1 cellular context compared by ENCODE assay signal in the genomic region with DNA sequence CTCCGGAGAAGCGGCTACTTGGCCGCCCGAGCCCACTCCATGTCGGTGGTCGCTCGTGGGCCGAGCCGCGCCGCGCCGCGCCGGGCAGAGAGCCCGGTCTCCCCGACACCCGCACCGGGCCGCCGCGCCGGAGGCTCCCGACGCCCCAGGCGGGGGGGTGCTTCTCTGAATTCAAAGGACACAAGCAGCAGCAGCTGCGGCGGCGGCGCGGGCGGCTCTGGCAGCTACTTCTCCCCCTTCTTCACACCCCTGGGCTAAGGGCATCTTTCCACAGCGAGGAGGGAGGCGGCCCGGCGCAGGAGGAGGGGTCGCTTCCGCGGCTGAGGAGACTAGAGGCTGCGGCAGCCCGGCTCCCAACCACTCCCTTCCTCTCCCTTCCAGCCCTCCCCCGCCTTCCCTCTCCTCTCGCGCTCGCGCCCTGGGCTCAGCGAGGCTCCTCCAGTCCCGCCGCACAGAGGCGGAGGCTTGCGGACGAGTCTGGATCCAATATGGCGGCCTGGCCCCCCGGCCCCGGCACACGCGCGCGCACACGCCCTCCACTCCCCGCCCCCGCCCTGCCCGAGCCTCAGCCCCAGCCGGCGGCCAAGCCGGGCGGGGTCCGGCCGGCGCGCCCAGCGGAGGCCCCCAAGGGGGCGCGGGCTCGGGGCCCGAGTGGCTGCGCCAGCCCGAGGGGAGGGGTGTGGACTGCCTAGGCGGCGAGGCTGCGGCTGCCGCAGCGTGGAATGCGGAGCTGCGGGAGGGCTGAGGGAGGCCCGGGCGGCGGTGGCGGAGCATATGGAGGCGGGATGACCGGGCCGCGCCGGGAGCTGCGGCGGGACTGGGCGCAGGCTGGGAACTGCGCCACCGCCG.
TF ChIP-seq lines count a peak whose summit lies in the region.

Gene CDC42BPA, minus strand, starts transcription at position 490 of the 849 bp plus-strand sequence. CDS start 1,310 bp downstream, outside the sequence.

TF ChIP-seq in HepG2, 621 proteins besides CTCF, POLR2A, EP300 and RAD21 (continues in another document):
- TF ChIP-seq ZNF10 (CRISPR knock-in tag; IDR thresholded peaks at IDR 0.05; ENCODE audit: borderline replicate concordance, low read depth) (no peak), GABPA (IDR thresholded peaks at IDR 0.05; ENCODE audit: low read depth, low read length) (no peak), GABPA (CRISPR knock-in tag; IDR thresholded peaks at IDR 0.05; ENCODE audit: low read depth) (no peak), PLRG1 (conservative IDR thresholded peaks at IDR 0.05) (no peak), BHLHE40 (IDR thresholded peaks at IDR 0.05; ENCODE audit: low read length) (no peak), ZNF670 (CRISPR knock-in tag; IDR thresholded peaks at IDR 0.05; ENCODE audit: borderline replicate concordance) (no peak), MLX (CRISPR knock-in tag; IDR thresholded peaks at IDR 0.05) (no peak), ZNF263 (CRISPR knock-in tag; IDR thresholded peaks at IDR 0.05) (0 out of 2 replicates have a peak, but pooled peaks have one; percentile 14), MAZ (IDR thresholded peaks at IDR 0.05; ENCODE audit: borderline replicate concordance, low read depth, low read length) (peak; percentile 59; the same call in 1 of the 2 replicates), MAZ (CRISPR knock-in tag; IDR thresholded peaks at IDR 0.05; ENCODE audit: low read depth) (peak; percentile 60), EEA1 (CRISPR knock-in tag; IDR thresholded peaks at IDR 0.05; ENCODE audit: borderline replicate concordance) (0 out of 2 replicates have a peak, but pooled peaks have one; percentile 44), KMT2A (CRISPR knock-in tag; IDR thresholded peaks at IDR 0.05) (peak; percentile 35; the same call in 1 of the 2 replicates), CBX5 (CRISPR knock-in tag; IDR thresholded peaks at IDR 0.05; ENCODE audit: borderline replicate concordance) (0 out of 2 replicates have a peak, but pooled peaks have one; percentile 41), HNRNPK (IDR thresholded peaks at IDR 0.05; ENCODE audit: low read depth, low read length, poor library complexity, severe bottlenecking) (peak; percentile 34), ZSCAN5A (CRISPR knock-in tag; IDR thresholded peaks at IDR 0.05; ENCODE audit: borderline replicate concordance) (no peak)
- TF ChIP-seq, protein P1, sequence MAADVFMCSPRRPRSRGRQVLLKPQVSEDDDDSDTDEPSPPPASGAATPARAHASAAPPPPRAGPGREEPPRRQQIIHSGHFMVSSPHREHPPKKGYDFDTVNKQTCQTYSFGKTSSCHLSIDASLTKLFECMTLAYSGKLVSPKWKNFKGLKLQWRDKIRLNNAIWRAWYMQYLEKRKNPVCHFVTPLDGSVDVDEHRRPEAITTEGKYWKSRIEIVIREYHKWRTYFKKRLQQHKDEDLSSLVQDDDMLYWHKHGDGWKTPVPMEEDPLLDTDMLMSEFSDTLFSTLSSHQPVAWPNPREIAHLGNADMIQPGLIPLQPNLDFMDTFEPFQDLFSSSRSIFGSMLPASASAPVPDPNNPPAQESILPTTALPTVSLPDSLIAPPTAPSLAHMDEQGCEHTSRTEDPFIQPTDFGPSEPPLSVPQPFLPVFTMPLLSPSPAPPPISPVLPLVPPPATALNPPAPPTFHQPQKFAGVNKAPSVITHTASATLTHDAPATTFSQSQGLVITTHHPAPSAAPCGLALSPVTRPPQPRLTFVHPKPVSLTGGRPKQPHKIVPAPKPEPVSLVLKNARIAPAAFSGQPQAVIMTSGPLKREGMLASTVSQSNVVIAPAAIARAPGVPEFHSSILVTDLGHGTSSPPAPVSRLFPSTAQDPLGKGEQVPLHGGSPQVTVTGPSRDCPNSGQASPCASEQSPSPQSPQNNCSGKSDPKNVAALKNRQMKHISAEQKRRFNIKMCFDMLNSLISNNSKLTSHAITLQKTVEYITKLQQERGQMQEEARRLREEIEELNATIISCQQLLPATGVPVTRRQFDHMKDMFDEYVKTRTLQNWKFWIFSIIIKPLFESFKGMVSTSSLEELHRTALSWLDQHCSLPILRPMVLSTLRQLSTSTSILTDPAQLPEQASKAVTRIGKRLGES (CRISPR knock-in tag; IDR thresholded peaks at IDR 0.05; ENCODE audit: borderline replicate concordance) = no peak
- TF ChIP-seq, protein P2, sequence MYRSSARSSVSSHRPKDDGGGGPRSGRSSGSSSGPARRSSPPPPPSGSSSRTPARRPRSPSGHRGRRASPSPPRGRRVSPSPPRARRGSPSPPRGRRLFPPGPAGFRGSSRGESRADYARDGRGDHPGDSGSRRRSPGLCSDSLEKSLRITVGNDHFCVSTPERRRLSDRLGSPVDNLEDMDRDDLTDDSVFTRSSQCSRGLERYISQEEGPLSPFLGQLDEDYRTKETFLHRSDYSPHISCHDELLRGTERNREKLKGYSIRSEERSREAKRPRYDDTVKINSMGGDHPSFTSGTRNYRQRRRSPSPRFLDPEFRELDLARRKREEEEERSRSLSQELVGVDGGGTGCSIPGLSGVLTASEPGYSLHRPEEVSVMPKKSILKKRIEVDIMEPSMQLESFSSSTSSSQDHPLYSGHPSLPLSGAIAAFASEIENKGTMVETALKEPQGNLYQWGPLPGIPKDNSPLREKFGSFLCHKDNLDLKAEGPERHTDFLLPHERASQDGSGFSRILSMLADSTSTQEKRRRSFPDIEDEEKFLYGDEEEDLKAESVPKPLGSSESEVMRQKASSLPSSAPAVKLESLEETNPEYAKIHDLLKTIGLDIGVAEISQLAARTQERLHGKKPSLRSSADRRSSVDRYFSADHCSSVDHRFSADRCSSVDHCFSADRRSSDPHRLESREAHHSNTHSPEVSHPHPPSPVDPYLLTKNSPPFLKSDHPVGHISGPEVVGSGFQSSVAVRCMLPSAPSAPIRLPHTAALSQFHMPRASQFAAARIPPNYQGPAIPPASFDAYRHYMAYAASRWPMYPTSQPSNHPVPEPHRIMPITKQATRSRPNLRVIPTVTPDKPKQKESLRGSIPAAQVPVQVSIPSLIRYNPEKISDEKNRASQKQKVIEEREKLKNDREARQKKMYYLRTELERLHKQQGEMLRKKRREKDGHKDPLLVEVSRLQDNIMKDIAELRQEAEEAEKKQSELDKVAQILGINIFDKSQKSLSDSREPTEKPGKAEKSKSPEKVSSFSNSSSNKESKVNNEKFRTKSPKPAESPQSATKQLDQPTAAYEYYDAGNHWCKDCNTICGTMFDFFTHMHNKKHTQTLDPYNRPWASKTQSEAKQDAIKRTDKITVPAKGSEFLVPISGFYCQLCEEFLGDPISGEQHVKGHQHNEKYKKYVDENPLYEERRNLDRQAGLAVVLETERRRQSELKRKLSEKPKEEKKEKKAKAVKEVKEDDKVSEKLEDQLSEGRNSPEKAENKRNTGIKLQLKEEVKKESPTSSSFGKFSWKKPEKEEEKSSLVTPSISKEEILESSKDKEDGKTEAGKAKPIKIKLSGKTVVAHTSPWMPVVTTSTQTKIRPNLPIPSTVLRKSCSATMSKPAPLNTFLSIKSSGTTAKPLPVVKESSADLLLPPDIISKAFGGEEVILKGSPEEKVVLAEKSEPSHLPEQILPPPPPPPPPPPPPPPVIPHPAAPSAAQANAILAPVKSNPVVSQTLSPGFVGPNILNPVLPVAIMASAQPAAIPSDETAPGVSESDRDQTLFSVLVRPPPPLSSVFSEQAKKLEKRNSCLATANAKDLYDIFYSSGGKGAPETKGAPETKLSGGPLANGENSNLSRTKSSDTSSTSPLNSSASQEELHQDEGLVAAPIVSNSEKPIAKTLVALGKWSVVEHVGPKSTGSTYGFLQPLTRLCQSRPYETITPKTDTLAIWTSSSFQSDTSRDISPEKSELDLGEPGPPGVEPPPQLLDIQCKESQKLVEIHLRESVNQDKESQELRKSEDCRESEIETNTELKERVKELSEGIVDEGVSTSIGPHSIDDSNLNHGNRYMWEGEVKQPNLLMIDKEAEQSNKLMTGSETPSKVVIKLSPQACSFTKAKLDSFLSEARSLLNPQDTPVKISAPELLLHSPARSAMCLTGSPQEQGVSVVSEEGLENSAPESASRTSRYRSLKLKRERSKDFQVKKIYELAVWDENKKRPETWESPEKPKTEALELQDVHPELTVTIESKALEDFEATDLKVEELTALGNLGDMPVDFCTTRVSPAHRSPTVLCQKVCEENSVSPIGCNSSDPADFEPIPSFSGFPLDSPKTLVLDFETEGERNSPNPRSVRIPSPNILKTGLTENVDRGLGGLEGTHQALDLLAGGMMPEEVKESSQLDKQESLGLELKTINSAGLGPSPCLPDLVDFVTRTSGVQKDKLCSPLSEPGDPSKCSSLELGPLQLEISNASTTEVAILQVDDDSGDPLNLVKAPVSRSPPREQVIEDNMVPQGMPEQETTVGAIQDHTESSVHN (CRISPR knock-in tag; IDR thresholded peaks at IDR 0.05) = no peak
- TF ChIP-seq, protein P3, sequence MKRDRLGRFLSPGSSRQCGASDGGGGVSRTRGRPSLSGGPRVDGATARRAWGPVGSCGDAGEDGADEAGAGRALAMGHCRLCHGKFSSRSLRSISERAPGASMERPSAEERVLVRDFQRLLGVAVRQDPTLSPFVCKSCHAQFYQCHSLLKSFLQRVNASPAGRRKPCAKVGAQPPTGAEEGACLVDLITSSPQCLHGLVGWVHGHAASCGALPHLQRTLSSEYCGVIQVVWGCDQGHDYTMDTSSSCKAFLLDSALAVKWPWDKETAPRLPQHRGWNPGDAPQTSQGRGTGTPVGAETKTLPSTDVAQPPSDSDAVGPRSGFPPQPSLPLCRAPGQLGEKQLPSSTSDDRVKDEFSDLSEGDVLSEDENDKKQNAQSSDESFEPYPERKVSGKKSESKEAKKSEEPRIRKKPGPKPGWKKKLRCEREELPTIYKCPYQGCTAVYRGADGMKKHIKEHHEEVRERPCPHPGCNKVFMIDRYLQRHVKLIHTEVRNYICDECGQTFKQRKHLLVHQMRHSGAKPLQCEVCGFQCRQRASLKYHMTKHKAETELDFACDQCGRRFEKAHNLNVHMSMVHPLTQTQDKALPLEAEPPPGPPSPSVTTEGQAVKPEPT (CRISPR knock-in tag; IDR thresholded peaks at IDR 0.05; ENCODE audit: low read depth) = no peak; the same call in 1 of the 2 replicates
- TF ChIP-seq, protein P4, sequence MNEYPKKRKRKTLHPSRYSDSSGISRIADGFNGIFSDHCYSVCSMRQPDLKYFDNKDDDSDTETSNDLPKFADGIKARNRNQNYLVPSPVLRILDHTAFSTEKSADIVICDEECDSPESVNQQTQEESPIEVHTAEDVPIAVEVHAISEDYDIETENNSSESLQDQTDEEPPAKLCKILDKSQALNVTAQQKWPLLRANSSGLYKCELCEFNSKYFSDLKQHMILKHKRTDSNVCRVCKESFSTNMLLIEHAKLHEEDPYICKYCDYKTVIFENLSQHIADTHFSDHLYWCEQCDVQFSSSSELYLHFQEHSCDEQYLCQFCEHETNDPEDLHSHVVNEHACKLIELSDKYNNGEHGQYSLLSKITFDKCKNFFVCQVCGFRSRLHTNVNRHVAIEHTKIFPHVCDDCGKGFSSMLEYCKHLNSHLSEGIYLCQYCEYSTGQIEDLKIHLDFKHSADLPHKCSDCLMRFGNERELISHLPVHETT (CRISPR knock-in tag; conservative IDR thresholded peaks at IDR 0.05) = no peak; the same call in 1 of the 2 replicates
- TF ChIP-seq, protein P5, sequence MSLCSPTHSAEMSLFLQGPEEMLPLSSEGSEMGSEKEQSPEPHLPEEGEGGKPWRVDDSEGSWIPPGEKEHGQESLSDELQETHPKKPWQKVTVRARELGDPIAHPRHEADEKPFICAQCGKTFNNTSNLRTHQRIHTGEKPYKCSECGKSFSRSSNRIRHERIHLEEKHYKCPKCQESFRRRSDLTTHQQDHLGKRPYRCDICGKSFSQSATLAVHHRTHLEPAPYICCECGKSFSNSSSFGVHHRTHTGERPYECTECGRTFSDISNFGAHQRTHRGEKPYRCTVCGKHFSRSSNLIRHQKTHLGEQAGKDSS (CRISPR knock-in tag; IDR thresholded peaks at IDR 0.05; ENCODE audit: borderline replicate concordance, low read depth) = no peak
- TF ChIP-seq, protein P6, sequence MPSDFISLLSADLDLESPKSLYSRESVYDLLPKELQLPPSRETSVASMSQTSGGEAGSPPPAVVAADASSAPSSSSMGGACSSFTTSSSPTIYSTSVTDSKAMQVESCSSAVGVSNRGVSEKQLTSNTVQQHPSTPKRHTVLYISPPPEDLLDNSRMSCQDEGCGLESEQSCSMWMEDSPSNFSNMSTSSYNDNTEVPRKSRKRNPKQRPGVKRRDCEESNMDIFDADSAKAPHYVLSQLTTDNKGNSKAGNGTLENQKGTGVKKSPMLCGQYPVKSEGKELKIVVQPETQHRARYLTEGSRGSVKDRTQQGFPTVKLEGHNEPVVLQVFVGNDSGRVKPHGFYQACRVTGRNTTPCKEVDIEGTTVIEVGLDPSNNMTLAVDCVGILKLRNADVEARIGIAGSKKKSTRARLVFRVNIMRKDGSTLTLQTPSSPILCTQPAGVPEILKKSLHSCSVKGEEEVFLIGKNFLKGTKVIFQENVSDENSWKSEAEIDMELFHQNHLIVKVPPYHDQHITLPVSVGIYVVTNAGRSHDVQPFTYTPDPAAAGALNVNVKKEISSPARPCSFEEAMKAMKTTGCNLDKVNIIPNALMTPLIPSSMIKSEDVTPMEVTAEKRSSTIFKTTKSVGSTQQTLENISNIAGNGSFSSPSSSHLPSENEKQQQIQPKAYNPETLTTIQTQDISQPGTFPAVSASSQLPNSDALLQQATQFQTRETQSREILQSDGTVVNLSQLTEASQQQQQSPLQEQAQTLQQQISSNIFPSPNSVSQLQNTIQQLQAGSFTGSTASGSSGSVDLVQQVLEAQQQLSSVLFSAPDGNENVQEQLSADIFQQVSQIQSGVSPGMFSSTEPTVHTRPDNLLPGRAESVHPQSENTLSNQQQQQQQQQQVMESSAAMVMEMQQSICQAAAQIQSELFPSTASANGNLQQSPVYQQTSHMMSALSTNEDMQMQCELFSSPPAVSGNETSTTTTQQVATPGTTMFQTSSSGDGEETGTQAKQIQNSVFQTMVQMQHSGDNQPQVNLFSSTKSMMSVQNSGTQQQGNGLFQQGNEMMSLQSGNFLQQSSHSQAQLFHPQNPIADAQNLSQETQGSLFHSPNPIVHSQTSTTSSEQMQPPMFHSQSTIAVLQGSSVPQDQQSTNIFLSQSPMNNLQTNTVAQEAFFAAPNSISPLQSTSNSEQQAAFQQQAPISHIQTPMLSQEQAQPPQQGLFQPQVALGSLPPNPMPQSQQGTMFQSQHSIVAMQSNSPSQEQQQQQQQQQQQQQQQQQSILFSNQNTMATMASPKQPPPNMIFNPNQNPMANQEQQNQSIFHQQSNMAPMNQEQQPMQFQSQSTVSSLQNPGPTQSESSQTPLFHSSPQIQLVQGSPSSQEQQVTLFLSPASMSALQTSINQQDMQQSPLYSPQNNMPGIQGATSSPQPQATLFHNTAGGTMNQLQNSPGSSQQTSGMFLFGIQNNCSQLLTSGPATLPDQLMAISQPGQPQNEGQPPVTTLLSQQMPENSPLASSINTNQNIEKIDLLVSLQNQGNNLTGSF (CRISPR knock-in tag; IDR thresholded peaks at IDR 0.05) = no peak
